1 cellular context compared by ENCODE assay signal in genomic region chr2:27582695-27583389, GRCh38.
TF ChIP-seq lines count a peak whose summit lies in the region.

Gene ZNF512 (plus strand): TSS chr2:27583042. CDS start chr2:27583113, 71 bp downstream.

TF ChIP-seq in K562, 482 proteins besides CTCF, POLR2A, EP300 and RAD21 (continued from another document and continues in another):
- TF ChIP-seq USF2 (CRISPR knock-in tag; IDR thresholded peaks at IDR 0.05): peak; percentile 97
- TF ChIP-seq PURB (CRISPR knock-in tag; IDR thresholded peaks at IDR 0.05; ENCODE audit: low read depth): no peak
- no peak for TF ChIP-seq ZNF764 (CRISPR knock-in tag; IDR thresholded peaks at IDR 0.05; ENCODE audit: low read depth)
- TF ChIP-seq ELF4 (CRISPR knock-in tag; IDR thresholded peaks at IDR 0.05): 0 out of 2 replicates have a peak, but pooled peaks have one; percentile 55
- TF ChIP-seq ZNF347 (CRISPR knock-in tag; IDR thresholded peaks at IDR 0.05; ENCODE audit: low read depth): no peak
- no peak for TF ChIP-seq PCBP2 (IDR thresholded peaks at IDR 0.05; ENCODE audit: low read depth, low read length, poor library complexity, severe bottlenecking)
- TF ChIP-seq BRD4 (IDR thresholded peaks at IDR 0.05): peak; percentile 24; the same call in 1 of the 2 replicates
- 0 out of 2 replicates have a peak, but pooled peaks have one; percentile 8 for TF ChIP-seq KLF6 (CRISPR knock-in tag; IDR thresholded peaks at IDR 0.05; ENCODE audit: borderline replicate concordance)
- no peak for TF ChIP-seq ZNF77 (CRISPR knock-in tag; IDR thresholded peaks at IDR 0.05)
- peak; percentile 82 for TF ChIP-seq CXXC5 (CRISPR knock-in tag; IDR thresholded peaks at IDR 0.05)
- 0 out of 4 replicates have a peak, but pooled peaks of 1 of the 2 experiments have one; percentile 7 for TF ChIP-seq TEAD1 (CRISPR knock-in tag; IDR thresholded peaks at IDR 0.05)
- TF ChIP-seq CTCFL (IDR thresholded peaks at IDR 0.05; ENCODE audit: borderline replicate concordance, insufficient read depth, low read depth, low read length, poor library complexity, severe bottlenecking): no peak
- no peak for TF ChIP-seq KLF13 (tag; IDR thresholded peaks at IDR 0.05; ENCODE audit: borderline replicate concordance, low read depth)
- no peak for TF ChIP-seq HNRNPL (IDR thresholded peaks at IDR 0.05; ENCODE audit: low read depth, low read length)
- TF ChIP-seq NR2F6 (CRISPR knock-in tag; IDR thresholded peaks at IDR 0.05): no peak
- TF ChIP-seq TFAM (CRISPR knock-in tag; conservative IDR thresholded peaks at IDR 0.05): no peak
- TF ChIP-seq PHF21A (IDR thresholded peaks at IDR 0.05; ENCODE audit: borderline replicate concordance, low read depth): no peak; the same call in 1 of the 2 replicates
- 0 out of 2 replicates have a peak, but pooled peaks have one; percentile 45 for TF ChIP-seq ZBTB2 (IDR thresholded peaks at IDR 0.05)
- no peak for TF ChIP-seq POU5F1 (IDR thresholded peaks at IDR 0.05; ENCODE audit: borderline replicate concordance, low read depth, low read length, partially characterized antibody)
- no peak for TF ChIP-seq MTA2 (IDR thresholded peaks at IDR 0.05; ENCODE audit: low read depth)
- peak; percentile 47 for TF ChIP-seq SAP30 (IDR thresholded peaks at IDR 0.05; ENCODE audit: borderline replicate concordance, insufficient read depth, low read depth, low read length, poor library complexity, severe bottlenecking)
- no peak for TF ChIP-seq KAT2B (IDR thresholded peaks at IDR 0.05; ENCODE audit: low read depth, low read length)
- peak; percentile 96 for TF ChIP-seq BHLHE40 (IDR thresholded peaks at IDR 0.05; ENCODE audit: low read length)
- peak; percentile 97 for TF ChIP-seq USF1 (CRISPR knock-in tag; IDR thresholded peaks at IDR 0.05)
- TF ChIP-seq ZNF224 (CRISPR knock-in tag; IDR thresholded peaks at IDR 0.05): no peak
- no peak for TF ChIP-seq GTF3C2 (IDR thresholded peaks at IDR 0.05; ENCODE audit: borderline replicate concordance, extremely low read depth, insufficient read length)
- peak; percentile 13; the same call in 1 of the 2 replicates for TF ChIP-seq E2F3 (CRISPR knock-in tag; IDR thresholded peaks at IDR 0.05)
- no peak for TF ChIP-seq MTF1 (CRISPR knock-in tag; IDR thresholded peaks at IDR 0.05; ENCODE audit: borderline replicate concordance)
- no peak for TF ChIP-seq ZNF12 (CRISPR knock-in tag; IDR thresholded peaks at IDR 0.05)
- peak; percentile 62 to 79 for TF ChIP-seq E2F6 (IDR thresholded peaks at IDR 0.05; ENCODE audit: borderline replicate concordance in 1 of 2, extremely low read depth in 1 of 2, insufficient read depth in 1 of 2, insufficient read length in 1 of 2, low read depth in 1 of 2, low read length in 1 of 2, poor library complexity in 1 of 2, severe bottlenecking in 1 of 2)
- no peak for TF ChIP-seq THRA (IDR thresholded peaks at IDR 0.05)
- no peak for TF ChIP-seq BRCA1 (IDR thresholded peaks at IDR 0.05)
- no peak for TF ChIP-seq BRCA1 (CRISPR knock-in tag; IDR thresholded peaks at IDR 0.05)
- TF ChIP-seq FOXJ3 (CRISPR knock-in tag; IDR thresholded peaks at IDR 0.05): no peak
- TF ChIP-seq ZNF707 (CRISPR knock-in tag; conservative IDR thresholded peaks at IDR 0.05): no peak
- peak; percentile 54; the same call in 1 of the 2 replicates for TF ChIP-seq ZEB2 (IDR thresholded peaks at IDR 0.05)
- TF ChIP-seq DNMT1 (IDR thresholded peaks at IDR 0.05): no peak
- TF ChIP-seq ZNF740 (CRISPR knock-in tag; IDR thresholded peaks at IDR 0.05): no peak
- TF ChIP-seq ZNF740 (tag; IDR thresholded peaks at IDR 0.05): no peak
- peak; percentile 56; the same call in 1 of the 2 replicates for TF ChIP-seq ZNF584 (CRISPR knock-in tag; IDR thresholded peaks at IDR 0.05; ENCODE audit: low read depth)
- TF ChIP-seq AFF1 (IDR thresholded peaks at IDR 0.05; ENCODE audit: low read depth in 1 of 2, partially characterized antibody in 2 of 2): peak in 1 of 2 experiments; percentile 55
- TF ChIP-seq ASH1L (IDR thresholded peaks at IDR 0.05; ENCODE audit: borderline replicate concordance, low read depth, partially characterized antibody): peak; percentile 14
- TF ChIP-seq ZNF280B (CRISPR knock-in tag; IDR thresholded peaks at IDR 0.05): no peak
- peak; percentile 15; the same call in 1 of the 2 replicates for TF ChIP-seq RB1 (IDR thresholded peaks at IDR 0.05; ENCODE audit: low read depth)
- TF ChIP-seq CGGBP1 (CRISPR knock-in tag; IDR thresholded peaks at IDR 0.05): no peak
- TF ChIP-seq ZFP1 (CRISPR knock-in tag; IDR thresholded peaks at IDR 0.05): no peak
- no peak for TF ChIP-seq ZNF282 (CRISPR knock-in tag; IDR thresholded peaks at IDR 0.05)
- no peak for TF ChIP-seq SMC3 (conservative IDR thresholded peaks at IDR 0.05; ENCODE audit: insufficient read depth, low read depth, low read length)
- peak; percentile 58; the same call in 1 of the 2 replicates for TF ChIP-seq SAFB (IDR thresholded peaks at IDR 0.05; ENCODE audit: borderline replicate concordance, low read depth, low read length)
- peak; percentile 88 for TF ChIP-seq POLR2H (tag; IDR thresholded peaks at IDR 0.05; ENCODE audit: low read depth)
- no peak for TF ChIP-seq LEF1 (IDR thresholded peaks at IDR 0.05)
